Comparison of ENCODE assay signal across 14 cellular contexts in genomic region chr2:126946323-126947089, GRCh38. TPM values are rescaled to one million over a fixed set of nuclear protein-coding genes. Genes with fewer than 3 reads are reported as not detected.
"Had no signal": no experiment of that assay in that cellular context is flagged by ENCODE, and none has a peak within 500 bp of the region (broad histone marks: within the 10 kb centered on the region; RNA-seq: fewer than 3 reads in every experiment).

No MANE protein-coding gene starts in this region.

- H3K27ac ChIP-seq: epithelial cell of prostate, prostate gland, sigmoid colon, upper lobe of right lung had no signal

- H3K4me3 ChIP-seq: prostate gland, sigmoid colon, upper lobe of right lung had no signal

- ATAC-seq: activated CD4-positive, CD25-positive, alpha-beta regulatory T cell treated with anti-CD3 and anti-CD28 coated beads, Interleukin-2, amount 50 U/mL, for 24 hours; effector memory CD8-positive, alpha-beta T cell; left cardiac atrium; upper lobe of right lung had no signal

- H3K9me3 ChIP-seq: prostate gland, upper lobe of right lung had no signal

- DNase-seq: amygdala; effector memory CD8-positive, alpha-beta T cell; hypothalamus; left cardiac atrium; mammary epithelial cell; sigmoid colon; stimulated activated CD4-positive, alpha-beta T cell treated with anti-CD3 and anti-CD28 coated beads, Interleukin-2, amount 100 ng/mL, for 24 hours; stimulated activated naive CD4-positive, alpha-beta T cell treated with Interleukin-2 at 50 U/mL for 16 hours; upper lobe of right lung had no signal

- H3K4me1 ChIP-seq: prostate gland, sigmoid colon, upper lobe of right lung had no signal

- H3K27me3 ChIP-seq: sigmoid colon had no signal

- H3K36me3 ChIP-seq: prostate gland, sigmoid colon, upper lobe of right lung had no signal

RNA-seq across cellular contexts. Expression of gene TEX51, which starts 47.8 kb away (rescaled TPM):
- total RNA-seq: left cardiac atrium; mammary epithelial cell; natural killer cell treated with Interleukin-12 subunit alpha and Interleukin-12 subunit beta and Interleukin-15 and Interleukin-18, amount 100 ng/mL, for 72 hours; omental fat pad; sigmoid colon; upper lobe of right lung had no signal
- polyA plus RNA-seq: mammary epithelial cell had no signal
